ENCODE assay signal across 19 cellular contexts in the genomic region with DNA sequence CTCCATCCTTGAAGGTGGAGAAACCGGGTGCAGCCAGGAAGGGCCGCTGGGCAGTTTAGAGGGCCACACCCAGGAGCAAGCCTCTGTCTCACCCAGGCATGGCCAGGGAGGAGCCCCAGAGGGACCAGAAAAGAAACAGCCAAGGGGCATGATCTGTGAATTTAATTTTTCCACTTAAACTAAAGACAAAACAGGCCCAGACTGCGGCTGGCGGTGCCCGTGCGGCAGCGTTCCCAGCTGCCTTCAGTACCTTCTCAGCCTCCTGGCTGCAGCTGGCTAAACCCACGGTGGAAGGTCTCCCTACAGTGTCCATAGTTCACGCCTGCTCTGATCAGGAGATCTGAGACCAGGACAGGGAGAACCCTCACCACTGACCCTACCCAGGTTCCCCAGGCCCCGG. TPM values are rescaled to one million over a fixed set of nuclear protein-coding genes. Genes with fewer than 3 reads are reported as not detected.
"Had no signal": no experiment of that assay in that cellular context is flagged by ENCODE, and none has a peak within 500 bp of the region (broad histone marks: within the 10 kb centered on the region; RNA-seq: fewer than 3 reads in every experiment).

No MANE protein-coding gene starts in this region.

- H3K4me1 ChIP-seq: foreskin keratinocyte, pancreas had no signal

- H3K36me3 ChIP-seq: pancreas, stomach, upper lobe of left lung had no signal

- H3K4me3 ChIP-seq: lung, pancreas, stomach, testis, upper lobe of left lung had no signal

- H3K9me3 ChIP-seq: pancreas, stomach, testis, upper lobe of left lung had no signal

- H3K27ac ChIP-seq: foreskin keratinocyte, pancreas, stomach, testis, upper lobe of left lung had no signal

- ATAC-seq: activated CD4-positive, CD25-positive, alpha-beta regulatory T cell treated with anti-CD3 and anti-CD28 coated beads, Interleukin-2, amount 50 U/mL, for 24 hours; activated CD8-positive, alpha-beta memory T cell treated with anti-CD3 and anti-CD28 coated beads, Interleukin-2, amount 10 ng/mL, durations not matched to agents 7 days and 5 days; effector memory CD8-positive, alpha-beta T cell; foreskin keratinocyte; pancreas had no signal

- DNase-seq: activated CD4-positive, alpha-beta T cell treated with anti-CD3 and anti-CD28 coated beads, Interleukin-2, amount 50 U/mL, for 4 hours; activated CD8-positive, alpha-beta memory T cell treated with anti-CD3 and anti-CD28 coated beads, Interleukin-2, amount 10 ng/mL, durations not matched to agents 7 days and 5 days; activated effector memory CD4-positive, alpha-beta T cell treated with Interleukin-2 at 50 U/mL for 16 hours; activated T-cell treated with anti-CD3 and anti-CD28 coated beads, Interleukin-2, amount 50 U/mL, for 1 hour; amniotic stem cell; effector memory CD8-positive, alpha-beta T cell; foreskin keratinocyte; immature natural killer cell; midbrain; pancreas; stimulated activated CD4-positive, alpha-beta T cell treated with anti-CD3 and anti-CD28 coated beads, Interleukin-1b, Interleukin-23, amount 100 ng/mL, for 48 hours; stomach; SW 1271; T-helper 9 cell; testis had no signal

RNA-seq across cellular contexts. Expression of a gene that starts 12.9 kb away (rescaled TPM):
- total RNA-seq: activated CD8-positive, alpha-beta memory T cell treated with anti-CD3 and anti-CD28 coated beads, Interleukin-2, amount 10 ng/mL, durations not matched to agents 7 days and 5 days; foreskin keratinocyte; lung; myocyte; pancreas; stomach; upper lobe of left lung had no signal
